Comparison of ENCODE assay signal across 1 cellular context in genomic region chr7:20053334-20054104, GRCh38.
TF ChIP-seq lines count a peak whose summit lies in the region.

No MANE protein-coding gene starts in this region.

TF ChIP-seq in H1, 55 proteins besides CTCF, POLR2A, EP300 and RAD21:
- TF ChIP-seq TBP (IDR thresholded peaks at IDR 0.05; ENCODE audit: low read depth, low read length) (no peak), TAF1 (IDR thresholded peaks at IDR 0.05; ENCODE audit: low read depth, low read length) (no peak), SIRT6 (IDR thresholded peaks at IDR 0.05; ENCODE audit: low read length) (no peak), POU5F1 (IDR thresholded peaks at IDR 0.05; ENCODE audit: low read depth, low read length) (no peak), SIN3A (conservative IDR thresholded peaks at IDR 0.05 in 1 of 2, IDR thresholded peaks at IDR 0.05 in 1 of 2; ENCODE audit: low read depth in 1 of 2, low read length in 2 of 2) (no peak), PHF8 (conservative IDR thresholded peaks at IDR 0.05; ENCODE audit: low read depth, low read length) (no peak), SP1 (IDR thresholded peaks at IDR 0.05; ENCODE audit: low read depth, low read length) (no peak), JUN (IDR thresholded peaks at IDR 0.05; ENCODE audit: low read depth, low read length) (no peak), NRF1 (IDR thresholded peaks at IDR 0.05; ENCODE audit: low read depth, low read length) (no peak), SAP30 (IDR thresholded peaks at IDR 0.05; ENCODE audit: insufficient read depth, insufficient replicate concordance, low read length) (no peak), GABPA (IDR thresholded peaks at IDR 0.05; ENCODE audit: borderline replicate concordance, insufficient read depth, low read length) (no peak), ATF2 (IDR thresholded peaks at IDR 0.05; ENCODE audit: low read length) (0 out of 2 replicates have a peak, but pooled peaks have one; percentile 73), TEAD4 (IDR thresholded peaks at IDR 0.05; ENCODE audit: low read depth, low read length) (0 out of 2 replicates have a peak, but pooled peaks have one; percentile 41), CHD7 (IDR thresholded peaks at IDR 0.05; ENCODE audit: insufficient replicate concordance, low read length) (peak; percentile 94), CHD1 (IDR thresholded peaks at IDR 0.05; ENCODE audit: low read depth, low read length) (no peak), FOSL1 (IDR thresholded peaks at IDR 0.05; ENCODE audit: insufficient read depth, low read depth, low read length) (no peak), MAX (IDR thresholded peaks at IDR 0.05) (no peak), BACH1 (IDR thresholded peaks at IDR 0.05; ENCODE audit: low read length) (0 out of 2 replicates have a peak, but pooled peaks have one; percentile 20), CEBPB (IDR thresholded peaks at IDR 0.05; ENCODE audit: low read depth, low read length) (no peak), JUND (IDR thresholded peaks at IDR 0.05; ENCODE audit: low read length) (no peak), HDAC2 (IDR thresholded peaks at IDR 0.05; ENCODE audit: borderline replicate concordance in 1 of 2, low read depth in 2 of 2, low read length in 2 of 2) (peak in 1 of 2 experiments; percentile 77; a peak in 1 of 4 replicates), HDAC6 (IDR thresholded peaks at IDR 0.05; ENCODE audit: low read depth, low read length) (no peak), CREB1 (IDR thresholded peaks at IDR 0.05) (no peak), TCF12 (IDR thresholded peaks at IDR 0.05; ENCODE audit: low read depth, low read length) (0 out of 2 replicates have a peak, but pooled peaks have one; percentile 41), SP2 (IDR thresholded peaks at IDR 0.05; ENCODE audit: low read length) (no peak), GTF2F1 (IDR thresholded peaks at IDR 0.05; ENCODE audit: borderline replicate concordance, low read depth, low read length) (no peak), SUZ12 (IDR thresholded peaks at IDR 0.05; ENCODE audit: low read length) (no peak), ASH2L (IDR thresholded peaks at IDR 0.05; ENCODE audit: low read length) (peak; percentile 42), YY1 (IDR thresholded peaks at IDR 0.05; ENCODE audit: low read depth, low read length) (no peak)
